17 cellular contexts compared by ENCODE assay signal in genomic region chr3:37521403-37521802, GRCh38.
"Had no signal": no experiment of that assay in that cellular context is flagged by ENCODE, and none has a peak within 500 bp of the region (broad histone marks: within the 10 kb centered on the region; RNA-seq: fewer than 3 reads in every experiment).

No MANE protein-coding gene starts in this region.

- H3K27me3 Mint-ChIP-seq: progenitor cell of endocrine pancreas had no signal

- H3K4me3 Mint-ChIP-seq: activated CD4-positive, alpha-beta T cell treated with anti-CD3 and anti-CD28 coated beads, Interleukin-2, amount 10 ng/mL, durations not matched to agents 7 days and 5 days; activated CD8-positive, alpha-beta T cell treated with anti-CD3 and anti-CD28 coated beads, Interleukin-2, amount 10 ng/mL, durations not matched to agents 7 days and 5 days; activated naive CD4-positive, alpha-beta T cell treated with anti-CD3 and anti-CD28 coated beads, Interleukin-2, amount 10 ng/mL, durations not matched to agents 7 days and 5 days; activated naive CD8-positive, alpha-beta T cell treated with anti-CD3 and anti-CD28 coated beads, Interleukin-2, amount 50 U/mL, for 24 hours; activated T-cell treated with anti-CD3 and anti-CD28 coated beads, Interleukin-2, amount 50 U/mL, for 24 hours; nephron progenitor cell had no signal

- H3K4me1 Mint-ChIP-seq: activated CD4-positive, alpha-beta T cell treated with anti-CD3 and anti-CD28 coated beads, Interleukin-2, amount 10 ng/mL, durations not matched to agents 7 days and 5 days; activated naive CD4-positive, alpha-beta T cell treated with anti-CD3 and anti-CD28 coated beads, Interleukin-2, amount 10 ng/mL, durations not matched to agents 7 days and 5 days; activated naive CD8-positive, alpha-beta T cell treated with anti-CD3 and anti-CD28 coated beads, Interleukin-2, amount 50 U/mL, for 24 hours had no signal

- H3K27ac Mint-ChIP-seq: activated CD4-positive, alpha-beta T cell treated with anti-CD3 and anti-CD28 coated beads, Interleukin-2, amount 10 ng/mL, durations not matched to agents 7 days and 5 days; activated CD8-positive, alpha-beta T cell treated with anti-CD3 and anti-CD28 coated beads, Interleukin-2, amount 10 ng/mL, durations not matched to agents 7 days and 5 days; activated naive CD4-positive, alpha-beta T cell treated with anti-CD3 and anti-CD28 coated beads, Interleukin-2, amount 10 ng/mL, durations not matched to agents 7 days and 5 days; activated naive CD8-positive, alpha-beta T cell treated with anti-CD3 and anti-CD28 coated beads, Interleukin-2, amount 50 U/mL, for 24 hours; activated T-cell treated with anti-CD3 and anti-CD28 coated beads, Interleukin-2, amount 50 U/mL, for 24 hours; activated T-helper 2 cell treated with anti-CD3 and anti-CD28 coated beads, Interferon-gamma antibody, Interleukin-2, Interleukin-4, amounts not matched to agents 10 μg/mL and 5 μg/mL and 100 μg/mL, durations not matched to agents 14 hours and 24 hours and 36 hours; progenitor cell of endocrine pancreas had no signal

- ATAC-seq: activated CD8-positive, alpha-beta T cell treated with anti-CD3 and anti-CD28 coated beads, Interleukin-2, amount 10 ng/mL, durations not matched to agents 7 days and 5 days; activated naive CD8-positive, alpha-beta T cell treated with anti-CD3 and anti-CD28 coated beads, Interleukin-2, amount 50 U/mL, for 24 hours; esophagus mucosa; stimulated activated naive CD8-positive, alpha-beta T cell treated with anti-CD3 and anti-CD28 coated beads, Interleukin-15, Interleukin-2, amounts not matched to agents 100 U/mL and 50 U/mL, for 24 hours had no signal

- H3K27me3 ChIP-seq: upper lobe of left lung had no signal

- H3K4me1 ChIP-seq: upper lobe of left lung had no signal

- H3K9me3 ChIP-seq: upper lobe of left lung had no signal

- H3K27ac ChIP-seq: upper lobe of left lung had no signal

- DNase-seq: activated CD4-positive, alpha-beta T cell treated with anti-CD3 and anti-CD28 coated beads, Interleukin-2, amount 10 ng/mL, durations not matched to agents 7 days and 5 days; activated CD8-positive, alpha-beta T cell treated with anti-CD3 and anti-CD28 coated beads, Interleukin-2, amount 10 ng/mL, durations not matched to agents 7 days and 5 days; activated naive CD4-positive, alpha-beta T cell treated with anti-CD3 and anti-CD28 coated beads, Interleukin-2, amount 10 ng/mL, durations not matched to agents 7 days and 5 days; activated naive CD8-positive, alpha-beta T cell treated with anti-CD3 and anti-CD28 coated beads, Interleukin-2, amount 50 U/mL, for 24 hours; activated T-cell treated with anti-CD3 and anti-CD28 coated beads, Interleukin-2, amount 50 U/mL, for 24 hours; cerebellar nuclear complex; cortex of kidney; effector CD4-positive, alpha-beta T cell; nephron progenitor cell; stimulated activated naive CD8-positive, alpha-beta T cell treated with anti-CD3 and anti-CD28 coated beads, Interleukin-15, Interleukin-2, amounts not matched to agents 100 U/mL and 50 U/mL, for 24 hours; T-helper 1 cell; T-helper 9 cell; upper lobe of left lung had no signal

- H3K4me3 ChIP-seq: lung, upper lobe of left lung had no signal

- H3K36me3 Mint-ChIP-seq: activated naive CD4-positive, alpha-beta T cell treated with anti-CD3 and anti-CD28 coated beads, Interleukin-2, amount 10 ng/mL, durations not matched to agents 7 days and 5 days had no signal

- H3K9me3 Mint-ChIP-seq: activated CD4-positive, alpha-beta T cell treated with anti-CD3 and anti-CD28 coated beads, Interleukin-2, amount 10 ng/mL, durations not matched to agents 7 days and 5 days; activated naive CD4-positive, alpha-beta T cell treated with anti-CD3 and anti-CD28 coated beads, Interleukin-2, amount 10 ng/mL, durations not matched to agents 7 days and 5 days; activated naive CD8-positive, alpha-beta T cell treated with anti-CD3 and anti-CD28 coated beads, Interleukin-2, amount 50 U/mL, for 24 hours; activated T-cell treated with anti-CD3 and anti-CD28 coated beads, Interleukin-2, amount 50 U/mL, for 24 hours; activated T-helper 2 cell treated with anti-CD3 and anti-CD28 coated beads, Interferon-gamma antibody, Interleukin-2, Interleukin-4, amounts not matched to agents 10 μg/mL and 5 μg/mL and 100 μg/mL, durations not matched to agents 14 hours and 24 hours and 36 hours; nephron progenitor cell had no signal
